Comparison of ENCODE assay signal across 9 cellular contexts in the genomic region with DNA sequence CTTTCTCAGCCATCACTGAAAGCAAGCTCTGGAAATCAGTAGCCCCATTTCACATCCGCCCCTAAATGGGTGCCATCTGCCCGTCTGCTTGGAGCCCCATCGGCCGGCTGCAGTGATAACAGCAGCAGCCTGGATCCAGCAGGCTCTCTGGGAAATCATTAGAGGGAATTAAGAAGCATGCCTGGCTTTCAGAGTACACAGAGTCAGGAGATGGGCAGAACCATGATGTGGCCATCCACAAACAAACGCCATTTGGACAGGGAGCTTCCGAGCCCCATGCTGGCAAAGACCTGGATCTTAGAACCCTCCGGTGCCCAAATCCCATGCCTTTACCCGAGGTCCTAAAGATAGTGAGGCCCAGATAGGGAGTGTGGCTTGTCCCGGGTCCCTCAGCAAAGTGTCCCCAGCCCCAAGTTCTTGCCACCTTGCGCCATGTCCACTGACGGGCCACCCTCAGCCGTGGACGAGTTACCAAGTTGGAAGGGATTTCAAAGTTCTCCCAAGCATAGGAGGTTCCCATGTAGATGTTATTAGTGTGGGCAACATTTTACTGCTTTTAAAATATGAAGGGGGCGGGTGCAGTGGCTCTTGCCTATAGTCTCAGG. TPM values are rescaled to one million over a fixed set of nuclear protein-coding genes. Genes with fewer than 3 reads are reported as not detected.
DNase-seq lines count a peak whose midpoint lies in the region; ATAC-seq and TF ChIP-seq lines count a peak whose summit lies in the region.
"Had no signal": no experiment of that assay in that cellular context is flagged by ENCODE, and none has a peak within 500 bp of the region (broad histone marks: within the 10 kb centered on the region; RNA-seq: fewer than 3 reads in every experiment).

No MANE protein-coding gene starts in this region.

- H3K27me3 Mint-ChIP-seq in chondrocyte (ENCODE audit: low read depth): no peaks in the 10 kb centered on the region

- H4K20me1 ChIP-seq in Karpas-422 (ENCODE audit: insufficient read depth, low read depth, low read length): no peaks in the 10 kb centered on the region

- TF ChIP-seq CTCF in AG09309 (IDR thresholded peaks at IDR 0.05; ENCODE audit: control insufficient read depth, insufficient read depth, low read depth, low read length, missing control alignments): no peak
- no peak for TF ChIP-seq CTCF in chondrocyte (IDR thresholded peaks at IDR 0.05)

- peak overlapping the region; percentile 60 for H3K4me3 ChIP-seq in AG09309 (ENCODE audit: control insufficient read depth, low read depth, low read length)
- H3K4me3 ChIP-seq in Karpas-422 (ENCODE audit: low read length): no peak overlapping the region
- peak overlapping the region; percentile 76 to 90 for H3K4me3 ChIP-seq in muscle layer of colon (ENCODE audit: low read depth in 1 of 2, low read length in 2 of 2)

- no peak overlapping the region for H3K27ac Mint-ChIP-seq in chondrocyte (ENCODE audit: unreplicated experiment)

- no peaks in the 10 kb centered on the region for H3K36me3 ChIP-seq in Karpas-422 (ENCODE audit: insufficient read depth, low read length)
- no peaks in the 10 kb centered on the region for H3K36me3 ChIP-seq in muscle layer of colon (ENCODE audit: insufficient read depth, low read length)

- DNase-seq in AG09309 (ENCODE audit: low read depth): no peak
- DNase-seq in Karpas-422: no peak
- DNase-seq in chondrocyte (ENCODE audit: low spot score): no peak
- DNase-seq in DMS79 treated with DMSO at 0.1 percent for 48 hours (lab: John Stamatoyannopoulos, UW): no peak
- no peak for DNase-seq in COLO829 (ENCODE audit: low spot score)

- ATAC-seq in GM18868 (IDR thresholded peaks at IDR 0.05; ENCODE audit: unreplicated experiment) (no peak), HG03378 (IDR thresholded peaks at IDR 0.05; ENCODE audit: unreplicated experiment) (no peak)

- 0 out of 2 replicates have a peak overlapping the region, but pooled peaks have one; percentile 41 for H2AFZ ChIP-seq in Karpas-422 (ENCODE audit: low read length)

- H3K9me3 Mint-ChIP-seq in chondrocyte (ENCODE audit: low read depth): no peaks in the 10 kb centered on the region

- peaks cover 39% of the 10 kb centered on the region for H3K4me1 Mint-ChIP-seq in chondrocyte (ENCODE audit: low read depth)

- no peaks in the 10 kb centered on the region for H3K9me2 ChIP-seq in Karpas-422 (replicated peaks; ENCODE audit: insufficient read depth, low read length)

- H3K36me3 Mint-ChIP-seq in chondrocyte (ENCODE audit: low read depth): no peaks in the 10 kb centered on the region

- H3K9me3 ChIP-seq in Karpas-422 (ENCODE audit: low read length): no peaks in the 10 kb centered on the region
- H3K9me3 ChIP-seq in muscle layer of colon (ENCODE audit: low read length): no peaks in the 10 kb centered on the region

- H3K27ac ChIP-seq in Karpas-422 (ENCODE audit: low read length) (no peak overlapping the region), muscle layer of colon (ENCODE audit: low read depth, low read length) (peak overlapping the region; percentile 73)
- H3K27ac ChIP-seq: SK-N-MC had no signal

- H3K9ac ChIP-seq in Karpas-422 (ENCODE audit: low read length): no peak overlapping the region
- peak overlapping the region; percentile 82 for H3K9ac ChIP-seq in muscle layer of colon (ENCODE audit: low read length)

- H3K4me2 ChIP-seq in Karpas-422 (ENCODE audit: low read depth, low read length, poor library complexity, severe bottlenecking): no peak overlapping the region

- H3K27me3 ChIP-seq in Karpas-422 (ENCODE audit: low read length) (no peaks in the 10 kb centered on the region), muscle layer of colon (ENCODE audit: control insufficient read depth in 1 of 2, insufficient read depth in 2 of 2, low read length in 2 of 2) (peaks cover 0 to 9% of the 10 kb centered on the region in 2 donors)

- H3K4me3 Mint-ChIP-seq in chondrocyte (ENCODE audit: unreplicated experiment): peak overlapping the region; percentile 78

- H3K4me1 ChIP-seq in Karpas-422 (ENCODE audit: low read length): peaks cover 33% of the 10 kb centered on the region
- H3K4me1 ChIP-seq in muscle layer of colon (ENCODE audit: insufficient read depth, low read length): peaks cover 7% of the 10 kb centered on the region

- no peaks in the 10 kb centered on the region for H3K79me2 ChIP-seq in Karpas-422 (ENCODE audit: low read length)

RNA-seq across cellular contexts. Expression of a gene that starts 1.0 kb away (rescaled TPM):
- total RNA-seq in Karpas-422 (2014; rRNA removed; shearing (Covaris generic); ENCODE audit: low replicate concordance): 2.6 TPM in 1 of 2 replicates, not detected in the other
- total RNA-seq in chondrocyte: 74.5 to 91.9 TPM (median 90.0 TPM) in 3 replicates

Comparison
In these comparisons a context has a peak if more than half of its experiments do, and no peak if none do; other contexts are left out.
1. RNA of a gene that starts 1.0 kb away (total RNA-seq): 74.5 to 91.9 TPM in chondrocyte; 2.6 TPM in Karpas-422; every median in the first group is over 10 times any median in the second.